Comparison of ENCODE assay signal across 1 cellular context in the genomic region with DNA sequence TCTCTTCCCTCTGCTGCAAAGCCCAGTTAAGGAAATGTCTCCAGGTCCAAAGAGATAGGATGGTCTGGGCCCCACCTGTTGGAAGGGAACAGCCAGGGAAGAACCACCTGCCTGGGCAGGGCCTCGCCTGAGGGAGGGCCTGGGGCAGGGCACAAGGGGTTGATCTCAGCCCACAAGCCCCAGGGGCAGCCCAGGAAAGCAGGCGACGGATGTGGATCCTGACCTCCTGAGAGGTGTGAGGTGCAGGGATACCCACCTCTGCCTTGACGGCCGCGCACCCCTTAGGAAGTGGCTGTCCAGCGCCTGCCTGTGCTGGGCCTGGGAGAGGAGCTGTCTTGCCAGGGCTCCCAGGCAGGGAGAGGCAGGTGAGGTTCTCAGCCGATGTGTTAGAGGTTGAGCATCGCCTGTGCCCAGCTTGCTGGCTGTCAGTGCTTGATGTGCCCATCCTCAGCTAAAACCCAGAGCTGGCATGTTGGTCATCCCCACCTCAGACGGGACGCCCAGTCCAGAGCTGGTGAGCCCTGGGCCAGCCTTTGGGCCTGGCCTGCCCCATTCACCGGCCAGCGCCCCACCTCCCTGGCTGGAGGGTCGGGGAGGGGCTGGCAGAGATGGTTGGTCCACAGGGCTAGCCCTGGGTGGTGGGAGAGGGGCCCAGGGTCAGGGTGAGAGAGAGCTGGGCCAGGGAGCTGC.
TF ChIP-seq lines count a peak whose summit lies in the region.

No MANE protein-coding gene starts in this region.

TF ChIP-seq in H1, 55 proteins besides CTCF, POLR2A, EP300 and RAD21:
- no peak for TF ChIP-seq FOSL1 (IDR thresholded peaks at IDR 0.05; ENCODE audit: insufficient read depth, low read depth, low read length)
- TF ChIP-seq CEBPB (IDR thresholded peaks at IDR 0.05; ENCODE audit: low read depth, low read length): no peak
- no peak for TF ChIP-seq SP4 (IDR thresholded peaks at IDR 0.05; ENCODE audit: low read length)
- TF ChIP-seq, protein P1, sequence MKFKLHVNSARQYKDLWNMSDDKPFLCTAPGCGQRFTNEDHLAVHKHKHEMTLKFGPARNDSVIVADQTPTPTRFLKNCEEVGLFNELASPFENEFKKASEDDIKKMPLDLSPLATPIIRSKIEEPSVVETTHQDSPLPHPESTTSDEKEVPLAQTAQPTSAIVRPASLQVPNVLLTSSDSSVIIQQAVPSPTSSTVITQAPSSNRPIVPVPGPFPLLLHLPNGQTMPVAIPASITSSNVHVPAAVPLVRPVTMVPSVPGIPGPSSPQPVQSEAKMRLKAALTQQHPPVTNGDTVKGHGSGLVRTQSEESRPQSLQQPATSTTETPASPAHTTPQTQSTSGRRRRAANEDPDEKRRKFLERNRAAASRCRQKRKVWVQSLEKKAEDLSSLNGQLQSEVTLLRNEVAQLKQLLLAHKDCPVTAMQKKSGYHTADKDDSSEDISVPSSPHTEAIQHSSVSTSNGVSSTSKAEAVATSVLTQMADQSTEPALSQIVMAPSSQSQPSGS (IDR thresholded peaks at IDR 0.05; ENCODE audit: low read length): no peak
- TF ChIP-seq SUZ12 (IDR thresholded peaks at IDR 0.05; ENCODE audit: low read length): no peak
- no peak for TF ChIP-seq CREB1 (IDR thresholded peaks at IDR 0.05)
- no peak for TF ChIP-seq CHD7 (IDR thresholded peaks at IDR 0.05; ENCODE audit: insufficient replicate concordance, low read length)
- TF ChIP-seq KDM4A (IDR thresholded peaks at IDR 0.05; ENCODE audit: low read depth, low read length, severe bottlenecking): no peak
- no peak for TF ChIP-seq TAF1 (IDR thresholded peaks at IDR 0.05; ENCODE audit: low read depth, low read length)
- TF ChIP-seq HDAC2 (IDR thresholded peaks at IDR 0.05; ENCODE audit: borderline replicate concordance in 1 of 2, low read depth in 2 of 2, low read length in 2 of 2): no peak
- TF ChIP-seq SIN3A (conservative IDR thresholded peaks at IDR 0.05 in 1 of 2, IDR thresholded peaks at IDR 0.05 in 1 of 2; ENCODE audit: low read depth in 1 of 2, low read length in 2 of 2): no peak
- TF ChIP-seq SAP30 (IDR thresholded peaks at IDR 0.05; ENCODE audit: insufficient read depth, insufficient replicate concordance, low read length): no peak
- no peak for TF ChIP-seq NRF1 (IDR thresholded peaks at IDR 0.05; ENCODE audit: low read depth, low read length)
- no peak for TF ChIP-seq KDM5A (IDR thresholded peaks at IDR 0.05; ENCODE audit: low read length)
